30 cellular contexts compared by ENCODE assay signal in genomic region chr11:26916805-26917204, GRCh38.
"Had no signal": no experiment of that assay in that cellular context is flagged by ENCODE, and none has a peak within 500 bp of the region (broad histone marks: within the 10 kb centered on the region; RNA-seq: fewer than 3 reads in every experiment).

No MANE protein-coding gene starts in this region.

- H3K36me3 ChIP-seq: lower lobe of right lung, pancreas, prostate gland, sigmoid colon, stomach, suprapubic skin, thoracic aorta, tibial artery, upper lobe of right lung had no signal

- ATAC-seq: left cardiac atrium; left lobe of liver; lower lobe of right lung; naive thymus-derived CD8-positive, alpha-beta T cell; pancreas; right cardiac atrium; stimulated activated naive B cell treated with anti-CD40 and anti-IgM and Interleukin-4, amounts not matched to agents 10 μg/mL and 1 μg/mL and 100 μg/mL, for 72 hours; stimulated activated naive CD8-positive, alpha-beta T cell treated with anti-CD3 and anti-CD28 coated beads, Interleukin-15, Interleukin-2, amounts not matched to agents 100 U/mL and 50 U/mL, for 24 hours; upper lobe of right lung had no signal

- H3K27ac Mint-ChIP-seq: naive thymus-derived CD8-positive, alpha-beta T cell; stimulated activated naive B cell treated with anti-CD40 and anti-IgM and Interleukin-4, amounts not matched to agents 10 μg/mL and 1 μg/mL and 100 μg/mL, for 72 hours had no signal

- DNase-seq: hippocampal formation; kidney glomerular epithelial cell; left cardiac atrium; lower lobe of right lung; mammary epithelial cell; mesenchymal stem cell; naive thymus-derived CD8-positive, alpha-beta T cell; nucleus accumbens; pancreas; posterior cingulate gyrus; retina; right cardiac atrium; sigmoid colon; stimulated activated CD4-positive, alpha-beta T cell treated with anti-CD3 and anti-CD28 coated beads, Interleukin-12 subunit alpha, Interleukin-12 subunit beta, amount 100 ng/mL, for 4 hours; stimulated activated CD4-positive, alpha-beta T cell treated with anti-CD3 and anti-CD28 coated beads, Interleukin-15, amount 100 ng/mL, for 24 hours; stimulated activated CD4-positive, alpha-beta T cell treated with anti-CD3 and anti-CD28 coated beads, Interleukin-2, amount 100 ng/mL, for 24 hours; stimulated activated CD4-positive, alpha-beta T cell treated with anti-CD3 and anti-CD28 coated beads, Interleukin-4, amount 100 ng/mL, for 1 hour; stimulated activated naive B cell treated with anti-CD40 and anti-IgM and Interleukin-4, amounts not matched to agents 10 μg/mL and 1 μg/mL and 100 μg/mL, for 72 hours; stimulated activated naive CD8-positive, alpha-beta T cell treated with anti-CD3 and anti-CD28 coated beads, Interleukin-15, Interleukin-2, amounts not matched to agents 100 U/mL and 50 U/mL, for 24 hours; stomach; tibial artery; upper lobe of right lung had no signal

- H3K27me3 ChIP-seq: pancreas, sigmoid colon, stomach, suprapubic skin, tibial artery, upper lobe of right lung had no signal

- H3K4me3 ChIP-seq: lower lobe of right lung, pancreas, prostate gland, sigmoid colon, stomach, suprapubic skin, thoracic aorta, tibial artery, upper lobe of right lung had no signal

- H3K4me1 Mint-ChIP-seq: naive thymus-derived CD8-positive, alpha-beta T cell; neural crest cell; stimulated activated naive B cell treated with anti-CD40 and anti-IgM and Interleukin-4, amounts not matched to agents 10 μg/mL and 1 μg/mL and 100 μg/mL, for 72 hours had no signal

- H3K9me3 ChIP-seq: lower lobe of right lung, pancreas, prostate gland, sigmoid colon, suprapubic skin, thoracic aorta, tibial artery, upper lobe of right lung had no signal

- H3K4me1 ChIP-seq: lower lobe of right lung, pancreas, prostate gland, stomach, suprapubic skin, tibial artery, upper lobe of right lung had no signal

- H3K36me3 Mint-ChIP-seq: naive thymus-derived CD8-positive, alpha-beta T cell; stimulated activated naive B cell treated with anti-CD40 and anti-IgM and Interleukin-4, amounts not matched to agents 10 μg/mL and 1 μg/mL and 100 μg/mL, for 72 hours had no signal

- FAIRE-seq: keratinocyte, pancreas, urothelium cell line had no signal

- H3K27me3 Mint-ChIP-seq: naive thymus-derived CD8-positive, alpha-beta T cell; stimulated activated naive B cell treated with anti-CD40 and anti-IgM and Interleukin-4, amounts not matched to agents 10 μg/mL and 1 μg/mL and 100 μg/mL, for 72 hours had no signal

- H3K27ac ChIP-seq: lower lobe of right lung, pancreas, prostate gland, stomach, suprapubic skin, thoracic aorta, tibial artery, upper lobe of right lung had no signal

- H3K4me3 Mint-ChIP-seq: naive thymus-derived CD8-positive, alpha-beta T cell; nephron; neural crest cell; stimulated activated naive B cell treated with anti-CD40 and anti-IgM and Interleukin-4, amounts not matched to agents 10 μg/mL and 1 μg/mL and 100 μg/mL, for 72 hours had no signal
